8 cellular contexts compared by ENCODE assay signal in the genomic region with DNA sequence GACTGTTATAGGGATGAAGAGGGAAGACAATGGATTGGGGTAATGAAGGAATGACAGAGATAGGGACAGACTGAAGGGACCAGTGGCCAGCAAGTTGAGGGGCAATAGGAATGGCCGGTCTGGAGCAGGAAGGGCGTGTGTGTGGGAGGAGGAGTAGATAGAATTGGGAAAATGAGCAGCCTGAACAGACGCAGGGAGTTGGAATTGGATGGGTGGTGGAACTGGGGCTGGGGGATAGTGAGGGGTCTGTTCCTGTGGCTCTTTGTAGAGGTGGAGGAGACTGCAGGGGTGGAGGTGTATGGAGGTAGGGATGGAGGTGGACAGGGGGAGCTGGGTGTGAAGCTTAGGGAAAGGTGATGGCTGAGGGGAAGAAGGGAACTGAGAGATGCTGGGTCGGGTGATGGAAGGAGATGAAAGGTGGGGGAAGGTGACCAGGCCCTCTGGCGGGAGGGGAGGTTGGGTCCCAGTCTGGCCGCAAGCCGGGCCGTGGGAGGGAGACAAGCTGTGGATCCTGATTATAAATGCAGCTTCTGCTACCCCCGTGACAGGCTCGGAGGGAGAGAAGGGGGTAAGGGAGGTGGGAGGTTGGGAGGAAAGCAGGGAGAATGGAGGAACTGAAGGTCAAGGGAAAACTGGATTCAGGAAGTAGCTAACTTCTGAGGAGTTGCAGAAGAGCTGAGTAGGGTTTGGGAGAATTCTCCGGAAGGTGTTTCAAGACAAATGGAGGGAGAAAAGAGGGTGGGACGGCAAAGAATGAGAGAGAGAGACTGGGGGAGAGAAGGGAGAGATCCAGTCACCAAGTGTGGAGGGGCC. TPM values are rescaled to one million over a fixed set of nuclear protein-coding genes. Genes with fewer than 3 reads are reported as not detected.
DNase-seq lines count a peak whose midpoint lies in the region; ATAC-seq and TF ChIP-seq lines count a peak whose summit lies in the region.

No MANE protein-coding gene starts in this region.

- peaks cover 72% of the 10 kb centered on the region for H3K4me1 Mint-ChIP-seq in activated CD4-positive, alpha-beta T cell treated with anti-CD3 and anti-CD28 coated beads, Interleukin-2, amount 10 ng/mL, durations not matched to agents 24 days and 14 days

- H3K4me3 ChIP-seq in astrocyte of the spinal cord (ENCODE audit: low read depth, low read length) (peak overlapping the region; percentile 55), right lobe of liver (peak overlapping the region; percentile 52 to 68 (median 66)), transverse colon (peak overlapping the region; percentile 42 to 58 (median 50))

- peak overlapping the region; percentile 92 for H3K4me3 Mint-ChIP-seq in activated CD4-positive, alpha-beta T cell treated with anti-CD3 and anti-CD28 coated beads, Interleukin-2, amount 10 ng/mL, durations not matched to agents 24 days and 14 days

- TF ChIP-seq CTCF in astrocyte of the spinal cord (IDR thresholded peaks at IDR 0.05; ENCODE audit: low read depth, low read length) (no peak), right lobe of liver (IDR thresholded peaks at IDR 0.05) (no peak), transverse colon (IDR thresholded peaks at IDR 0.05) (no peak)

- H3K27me3 Mint-ChIP-seq in activated CD4-positive, alpha-beta T cell treated with anti-CD3 and anti-CD28 coated beads, Interleukin-2, amount 10 ng/mL, durations not matched to agents 24 days and 14 days: no peaks in the 10 kb centered on the region

- in situ Hi-C loops in astrocyte of the spinal cord (cut with HindIII; ENCODE audit: low sequenced_read_pairs): no loop called here
- in situ Hi-C loops in transverse colon (cut with MboI; ENCODE audit: low pct_ligation_motif_present in 1 of 4, low pct_unique_long_range_greater_than_20kb in 1 of 4, low sequenced_read_pairs in 3 of 4): loop anchor here in 1 of 4 donors (25.0 kb wide), 1 partner anchor 463 kb away; the partner anchor contains the start of genes BRD2 and HLA-DMA

- peak overlapping the region; percentile 74 to 87 (median 74) for H3K27ac ChIP-seq in right lobe of liver
- peak overlapping the region; percentile 85 to 95 (median 90) for H3K27ac ChIP-seq in transverse colon

- peak overlapping the region; percentile 98 for H3K27ac Mint-ChIP-seq in activated CD4-positive, alpha-beta T cell treated with anti-CD3 and anti-CD28 coated beads, Interleukin-2, amount 10 ng/mL, durations not matched to agents 24 days and 14 days

- WGBS in right lobe of liver (ENCODE audit: insufficient coverage, low coverage, low lambda C conversion rate, missing lambda C conversion rate): 18% methylated on average over 12 of the region's 12 CpGs
- WGBS in transverse colon (ENCODE audit: low coverage in 1 of 2), 2 donors: 1 to 13% methylated on average over 10 to 12 of the region's 12 CpGs

- DNase-seq in activated CD4-positive, alpha-beta T cell treated with anti-CD3 and anti-CD28 coated beads, Interleukin-2, amount 10 ng/mL, durations not matched to agents 24 days and 14 days: no peak
- no peak for DNase-seq in activated CD4-positive, alpha-beta T cell treated with anti-CD3 and anti-CD28 coated beads for 48 hours
- DNase-seq in astrocyte of the spinal cord (ENCODE audit: low read depth, low spot score): no peak
- DNase-seq in right lobe of liver: no peak
- DNase-seq in transverse colon: no peak
- no peak for DNase-seq in NCI-H1105 (lab: John Stamatoyannopoulos, UW)
- DNase-seq in pons (ENCODE audit: low spot score): no peak

- no peak for TF ChIP-seq EP300 in transverse colon (IDR thresholded peaks at IDR 0.05; ENCODE audit: low read depth)

- peak in 2 of 4 donors; percentile 1 for ATAC-seq in right lobe of liver
- no peak for ATAC-seq in HG02610 (IDR thresholded peaks at IDR 0.05; ENCODE audit: unreplicated experiment)

- intact Hi-C loops in activated CD4-positive, alpha-beta T cell treated with anti-CD3 and anti-CD28 coated beads, Interleukin-2, amount 10 ng/mL, durations not matched to agents 24 days and 14 days (cut with micrococcal nuclease): loop anchor here (1.0 to 5.0 kb wide), 2 partner anchors 34 to 128 kb away; partner anchors contain the start of genes KIFC1 and RGL2
- intact Hi-C loops in right lobe of liver (cut with DNase I) (no loop called here), transverse colon (cut with DNase I; ENCODE audit: low total_unique reads) (no loop called here)

- H3K9me3 ChIP-seq in right lobe of liver: no peaks in the 10 kb centered on the region
- H3K9me3 ChIP-seq in transverse colon: no peaks in the 10 kb centered on the region

- peaks cover 0 to 13% (median 0%) of the 10 kb centered on the region in 4 donors for H3K4me1 ChIP-seq in right lobe of liver
- H3K4me1 ChIP-seq in transverse colon: peaks cover 13 to 46% (median 37%) of the 10 kb centered on the region in 4 donors

- H3K36me3 ChIP-seq in right lobe of liver (no peaks in the 10 kb centered on the region), transverse colon (no peaks in the 10 kb centered on the region)

- H3K27me3 ChIP-seq in right lobe of liver (no peaks in the 10 kb centered on the region), transverse colon (no peaks in the 10 kb centered on the region)

- TF ChIP-seq POLR2A in right lobe of liver (IDR thresholded peaks at IDR 0.05) (no peak), transverse colon (IDR thresholded peaks at IDR 0.05) (no peak)

- no peaks in the 10 kb centered on the region for H3K9me3 Mint-ChIP-seq in activated CD4-positive, alpha-beta T cell treated with anti-CD3 and anti-CD28 coated beads, Interleukin-2, amount 10 ng/mL, durations not matched to agents 24 days and 14 days

- peaks cover 29% of the 10 kb centered on the region for H3K36me3 Mint-ChIP-seq in activated CD4-positive, alpha-beta T cell treated with anti-CD3 and anti-CD28 coated beads, Interleukin-2, amount 10 ng/mL, durations not matched to agents 24 days and 14 days (ENCODE audit: low read depth)

RNA-seq across cellular contexts. Expression of gene SYNGAP1, which starts 5.2 kb away (rescaled TPM):
- 41.5 and 44.6 TPM in 2 replicates for total RNA-seq in activated CD4-positive, alpha-beta T cell treated with anti-CD3 and anti-CD28 coated beads, Interleukin-2, amount 10 ng/mL, durations not matched to agents 24 days and 14 days
- 1 to 10 TPM; 1.8 to 4.1 (median 2.8) TPM for total RNA-seq in right lobe of liver
- total RNA-seq in transverse colon: 10 to 100 TPM in 2 of 4 donors, 1 to 10 TPM in 2; 4.9 to 37.2 (median 11.1) TPM

RNA-seq across cellular contexts. Expression of gene CUTA, which starts 7.2 kb away (rescaled TPM):
- 120 and 124 TPM in 2 replicates for total RNA-seq in activated CD4-positive, alpha-beta T cell treated with anti-CD3 and anti-CD28 coated beads, Interleukin-2, amount 10 ng/mL, durations not matched to agents 24 days and 14 days
- 100 to 1,000 TPM in 3 of 6 experiments, 10 to 100 TPM in 3; 81.4 to 114 (median 97.4) TPM for total RNA-seq in right lobe of liver
- 100 to 1,000 TPM in 2 of 4 donors, 10 to 100 TPM in 2; 18.9 to 134 (median 91.3) TPM for total RNA-seq in transverse colon

RNA-seq across cellular contexts. Expression of gene PHF1, which starts 14.2 kb away (rescaled TPM):
- total RNA-seq in activated CD4-positive, alpha-beta T cell treated with anti-CD3 and anti-CD28 coated beads, Interleukin-2, amount 10 ng/mL, durations not matched to agents 24 days and 14 days: 29.5 and 33.6 TPM in 2 replicates
- total RNA-seq in right lobe of liver: 10 to 100 TPM; 14.7 to 21.3 (median 18.3) TPM
- total RNA-seq in transverse colon: 100 to 1,000 TPM in 1 of 4 donors, 10 to 100 TPM in 3; 47.8 to 110 (median 48.4) TPM

RNA-seq across cellular contexts. Expression of gene ZBTB9, which starts 29.3 kb away (rescaled TPM):
- total RNA-seq in activated CD4-positive, alpha-beta T cell treated with anti-CD3 and anti-CD28 coated beads, Interleukin-2, amount 10 ng/mL, durations not matched to agents 24 days and 14 days: 14.2 and 14.5 TPM in 2 replicates
- total RNA-seq in right lobe of liver: 1 to 10 TPM; 2.5 to 3.8 (median 2.9) TPM
- total RNA-seq in transverse colon: 1 to 10 TPM in 2 of 4 donors, not detected in 2; 2.2 to 3.2 TPM

RNA-seq across cellular contexts. Expression of gene KIFC1, which starts 33.4 kb away (rescaled TPM):
- total RNA-seq in activated CD4-positive, alpha-beta T cell treated with anti-CD3 and anti-CD28 coated beads, Interleukin-2, amount 10 ng/mL, durations not matched to agents 24 days and 14 days: 64.9 and 66.5 TPM in 2 replicates
- total RNA-seq in right lobe of liver (1 to 10 TPM in 3 of 6 experiments, under 1 TPM in 2, not detected in 1; 0.29 to 4.4 (median 1.3) TPM), transverse colon (10 to 100 TPM in 1 of 4 donors, 1 to 10 TPM in 3; 2.6 to 51.5 (median 5.8) TPM)
